Comparison of ENCODE assay signal across 31 cellular contexts in the genomic region with DNA sequence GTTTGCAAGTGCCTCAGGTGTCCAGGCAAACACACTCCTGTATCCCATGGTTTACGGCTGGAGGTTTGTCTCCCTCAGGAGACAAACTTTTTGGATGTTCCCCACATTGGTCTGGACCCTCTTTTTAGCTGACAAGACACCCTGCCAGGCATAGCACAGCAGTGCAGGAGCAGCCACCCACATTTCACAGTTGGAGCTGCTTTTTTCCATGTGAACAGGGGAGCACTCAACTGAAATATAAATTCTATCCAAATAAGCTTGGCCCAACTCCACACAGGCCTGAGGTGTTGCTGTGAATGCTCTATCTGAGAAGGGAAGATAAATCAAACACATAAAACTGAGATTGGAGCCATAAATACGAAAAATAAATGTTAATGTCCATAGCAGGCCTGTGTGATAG.
DNase-seq lines count a peak whose midpoint lies in the region; ATAC-seq and TF ChIP-seq lines count a peak whose summit lies in the region.
"Had no signal": no experiment of that assay in that cellular context is flagged by ENCODE, and none has a peak within 500 bp of the region (broad histone marks: within the 10 kb centered on the region; RNA-seq: fewer than 3 reads in every experiment).

No MANE protein-coding gene starts in this region.

- no peak overlapping the region for H3K9ac ChIP-seq in H9 (ENCODE audit: extremely low read depth, insufficient read length, low read length)
- H3K9ac ChIP-seq: BLaER1; BLaER1 treated with 17β-estradiol and CSF1 and Interleukin-3, amounts not matched to agents 10 nM and 100 nM had no signal

- no CpG with 5 or more reads among the region's 2 CpGs for WGBS in H9 (ENCODE audit: extremely low coverage, insufficient read length, low lambda C conversion rate)

- H3K4me2 ChIP-seq in H9 (ENCODE audit: insufficient read depth, insufficient read length, low read length): no peak overlapping the region
- H3K4me2 ChIP-seq: A549; BLaER1; BLaER1 treated with 17β-estradiol and CSF1 and Interleukin-3, amounts not matched to agents 10 nM and 100 nM had no signal

- H3K9me3 Mint-ChIP-seq in H9 (peaks cover 9 to 13% of the 10 kb centered on the region in 2 experiments), glutamatergic neuron (ENCODE audit: unreplicated experiment) (peaks cover 7% of the 10 kb centered on the region)
- H3K9me3 Mint-ChIP-seq: CD8-positive, alpha-beta T cell had no signal

- peak overlapping the region; percentile 70 for H3K18ac ChIP-seq in H9 (ENCODE audit: insufficient read length, low read depth, low read length)

- peak overlapping the region; percentile 88 for H2BK12ac ChIP-seq in H9 (ENCODE audit: insufficient read length, low read depth, low read length)

- no peaks in the 10 kb centered on the region for H3K23me2 ChIP-seq in H9 (ENCODE audit: insufficient read length, low read depth, low read length, poor library complexity, severe bottlenecking)

- H3K79me2 ChIP-seq in H9 (ENCODE audit: insufficient read depth, low read length): no peaks in the 10 kb centered on the region

- H3T11ph ChIP-seq in H9 (ENCODE audit: low read length): no peak overlapping the region

- H3K4ac ChIP-seq in H9 (ENCODE audit: low read depth, low read length): no peak overlapping the region; the same call in 1 of the 2 replicates

- H3K4me1 Mint-ChIP-seq in H9 (peaks cover 9 to 12% of the 10 kb centered on the region in 2 experiments), glutamatergic neuron (ENCODE audit: low read depth, unreplicated experiment) (peaks cover 18% of the 10 kb centered on the region)
- H3K4me1 Mint-ChIP-seq: B cell; CD14-positive monocyte; CD4-positive, alpha-beta memory T cell; CD4-positive, CD25-positive, alpha-beta regulatory T cell; CD8-positive, alpha-beta memory T cell had no signal

- H3K27ac ChIP-seq in H9 (ENCODE audit: insufficient read length, low read depth, low read length): no peak overlapping the region
- H3K27ac ChIP-seq: 22Rv1; A549; BLaER1; BLaER1 treated with 17β-estradiol and CSF1 and Interleukin-3, amounts not matched to agents 10 nM and 100 nM; C4-2B had no signal

- TF ChIP-seq CTCF in H9 (conservative IDR thresholded peaks at IDR 0.05) (no peak), glutamatergic neuron (IDR thresholded peaks at IDR 0.05; ENCODE audit: partially characterized antibody, unreplicated experiment) (no peak)

- DNase-seq in Ammon's horn (ENCODE audit: low spot score): peak; percentile 25
- no peak for DNase-seq in H9
- DNase-seq in glutamatergic neuron: no peak
- no peak for DNase-seq in activated gamma-delta T cell (lab: John Stamatoyannopoulos, UW)
- DNase-seq: 8988T; AML-193; BE2C; C1 segment of cervical spinal cord; Caco-2; Calu3; CD4-positive, alpha-beta memory T cell; CD4-positive, alpha-beta T cell; CD4-positive, CD25-positive, alpha-beta regulatory T cell; CD8-positive, alpha-beta memory T cell; CD8-positive, alpha-beta T cell; COR-L47; DMS 273 treated with DMSO at 0.1 percent for 48 hours; DMS153; DMS79; DMS79 treated with DMSO at 0.1 percent for 48 hours; DND-41; EL had no signal

- H3K4me1 ChIP-seq in H9 (ENCODE audit: insufficient read depth, low read length): peaks cover 3% of the 10 kb centered on the region; the same call in 1 of the 2 replicates
- H3K4me1 ChIP-seq: A549; BE2C; BLaER1; BLaER1 treated with 17β-estradiol and CSF1 and Interleukin-3, amounts not matched to agents 10 nM and 100 nM; Caco-2 had no signal

- H4K20me1 ChIP-seq in H9 (ENCODE audit: control insufficient read depth, insufficient read depth, insufficient read length): no peaks in the 10 kb centered on the region
- H4K20me1 ChIP-seq: BLaER1; BLaER1 treated with 17β-estradiol and CSF1 and Interleukin-3, amounts not matched to agents 10 nM and 100 nM had no signal

- no peak overlapping the region for H3K23ac ChIP-seq in H9 (ENCODE audit: insufficient read length, low read depth, low read length)

- H2BK20ac ChIP-seq in H9 (ENCODE audit: low read depth, low read length, poor library complexity, severe bottlenecking): no peak overlapping the region

- H3K27me3 Mint-ChIP-seq in H9 (ENCODE audit: low read depth) (no peaks in the 10 kb centered on the region), glutamatergic neuron (ENCODE audit: unreplicated experiment) (peaks cover 6% of the 10 kb centered on the region)
- H3K27me3 Mint-ChIP-seq: B cell; CD4-positive, alpha-beta memory T cell; CD4-positive, alpha-beta T cell; CD4-positive, CD25-positive, alpha-beta regulatory T cell had no signal

- H3K4me3 Mint-ChIP-seq in H9 (no peak overlapping the region), glutamatergic neuron (ENCODE audit: unreplicated experiment) (no peak overlapping the region)
- H3K4me3 Mint-ChIP-seq: B cell; CD14-positive monocyte; CD4-positive, alpha-beta memory T cell; CD4-positive, alpha-beta T cell; CD4-positive, CD25-positive, alpha-beta regulatory T cell; CD8-positive, alpha-beta memory T cell; CD8-positive, alpha-beta T cell had no signal

- H3K56ac ChIP-seq in H9 (ENCODE audit: insufficient read length, low read depth, low read length): no peak overlapping the region

- no peak overlapping the region for H4K5ac ChIP-seq in H9 (ENCODE audit: insufficient read length, low read depth, low read length)

- H3K27ac Mint-ChIP-seq in H9 (no peak overlapping the region; a peak in 1 of 7 replicates), glutamatergic neuron (ENCODE audit: unreplicated experiment) (peak overlapping the region; percentile 95)
- H3K27ac Mint-ChIP-seq: B cell; CD14-positive monocyte; CD4-positive, alpha-beta memory T cell; CD4-positive, alpha-beta T cell; CD4-positive, CD25-positive, alpha-beta regulatory T cell; CD8-positive, alpha-beta memory T cell; CD8-positive, alpha-beta T cell had no signal

- no peak overlapping the region for H2AK5ac ChIP-seq in H9 (ENCODE audit: insufficient read length, low read length)

- no peak overlapping the region for H4K8ac ChIP-seq in H9 (replicated peaks; ENCODE audit: insufficient read length, low read depth, low read length)

- no peak overlapping the region for H2BK120ac ChIP-seq in H9 (ENCODE audit: low read depth, low read length, poor library complexity, severe bottlenecking)

- no peak overlapping the region for H2BK5ac ChIP-seq in H9 (ENCODE audit: insufficient read length, low read length)

- H3K9me3 ChIP-seq in H9 (ENCODE audit: control insufficient read depth, low read depth, low read length): no peaks in the 10 kb centered on the region
- H3K9me3 ChIP-seq: BE2C, Caco-2 had no signal

- H4K91ac ChIP-seq in H9 (ENCODE audit: insufficient read length, low read depth, low read length): no peak overlapping the region

- H3K36me3 Mint-ChIP-seq in H9 (ENCODE audit: insufficient read depth in 1 of 3, low read depth in 3 of 3): peaks cover 5 to 12% (median 8%) of the 10 kb centered on the region in 3 experiments; a peak in 6 of 7 replicates
- peaks cover 15% of the 10 kb centered on the region for H3K36me3 Mint-ChIP-seq in glutamatergic neuron (ENCODE audit: unreplicated experiment)
- H3K36me3 Mint-ChIP-seq: CD14-positive monocyte; CD4-positive, alpha-beta memory T cell; CD4-positive, CD25-positive, alpha-beta regulatory T cell; CD8-positive, alpha-beta memory T cell; CD8-positive, alpha-beta T cell had no signal

- H2BK15ac ChIP-seq in H9 (ENCODE audit: low read depth, low read length): no peak overlapping the region

- H3K27me3 ChIP-seq in H9 (ENCODE audit: insufficient read depth, low read length): no peaks in the 10 kb centered on the region
- H3K27me3 ChIP-seq: BE2C; BLaER1; BLaER1 treated with 17β-estradiol and CSF1 and Interleukin-3, amounts not matched to agents 10 nM and 100 nM had no signal

- peak overlapping the region; percentile 47; the same call in 1 of the 2 replicates for H3K14ac ChIP-seq in H9 (ENCODE audit: insufficient read depth, low read length)

- no peaks in the 10 kb centered on the region for H3K79me1 ChIP-seq in H9 (ENCODE audit: insufficient read depth, low read depth, low read length, poor library complexity, severe bottlenecking)

- no peak overlapping the region for H2AFZ ChIP-seq in H9 (ENCODE audit: low read length)

- ATAC-seq in HG02610 (IDR thresholded peaks at IDR 0.05; ENCODE audit: unreplicated experiment) (no peak), GM18517 (IDR thresholded peaks at IDR 0.05; ENCODE audit: unreplicated experiment) (no peak)
- ATAC-seq: CD8-positive, alpha-beta T cell had no signal
